Comparison of ENCODE assay signal across 17 cellular contexts in the genomic region with DNA sequence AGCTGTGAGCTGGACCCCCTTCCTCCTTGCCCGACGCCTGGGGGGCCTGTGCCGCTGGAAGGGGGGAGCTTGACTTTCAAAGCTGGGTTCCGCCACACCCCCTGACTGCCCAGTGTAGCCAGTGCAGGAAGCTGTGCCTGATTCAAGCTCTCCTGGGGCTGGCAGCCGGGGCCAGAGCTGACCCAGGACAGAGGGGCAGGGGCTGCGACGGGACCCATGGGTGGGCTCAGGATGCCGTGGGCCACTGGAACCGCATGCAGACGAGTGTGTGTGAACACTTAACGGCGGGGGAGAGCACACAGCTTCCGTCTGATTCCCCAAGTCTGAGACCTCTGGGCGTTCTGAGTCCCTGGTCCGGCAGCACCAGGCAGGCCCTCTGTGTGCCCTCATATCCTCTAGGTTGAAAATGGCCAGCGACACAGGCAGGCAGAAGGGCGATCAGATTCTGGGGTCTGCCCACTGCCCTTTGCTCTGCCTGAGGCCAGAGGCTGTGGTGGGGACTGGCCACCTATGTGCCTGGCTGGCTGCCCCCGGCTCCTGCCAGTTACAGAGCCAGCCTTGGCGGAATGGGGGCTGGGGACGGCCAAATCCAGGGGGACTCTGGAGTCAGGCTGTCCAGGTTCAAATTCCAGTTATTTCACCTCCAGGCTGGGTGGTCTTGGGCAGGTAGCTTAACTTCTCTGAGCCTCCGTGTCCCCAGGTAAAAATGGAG. TPM values are rescaled to one million over a fixed set of nuclear protein-coding genes. Genes with fewer than 3 reads are reported as not detected.
DNase-seq lines count a peak whose midpoint lies in the region; ATAC-seq, FAIRE-seq and TF ChIP-seq lines count a peak whose summit lies in the region.
"Had no signal": no experiment of that assay in that cellular context is flagged by ENCODE, and none has a peak within 500 bp of the region (broad histone marks: within the 10 kb centered on the region; RNA-seq: fewer than 3 reads in every experiment).

No MANE protein-coding gene starts in this region.

- H3K4me2 ChIP-seq in astrocyte (ENCODE audit: low read length), result peak overlapping the region; percentile 81

- H3K4me3 Mint-ChIP-seq in astrocyte (ENCODE audit: unreplicated experiment), result no peak overlapping the region
- H3K4me3 Mint-ChIP-seq: activated CD4-positive, alpha-beta memory T cell treated with anti-CD3 and anti-CD28 coated beads for 36 hours; activated naive CD4-positive, alpha-beta T cell treated with anti-CD3 and anti-CD28 coated beads, Interleukin-2, amount 50 U/mL, for 24 hours; effector memory CD8-positive, alpha-beta T cell; nephron progenitor cell had no signal

- ATAC-seq in psoas muscle (peak; percentile 17 to 36 (median 22)), HG03442 (IDR thresholded peaks at IDR 0.05; ENCODE audit: unreplicated experiment) (no peak), HG02759 (IDR thresholded peaks at IDR 0.05; ENCODE audit: unreplicated experiment) (no peak)
- ATAC-seq: effector memory CD8-positive, alpha-beta T cell; stimulated activated naive CD8-positive, alpha-beta T cell treated with anti-CD3 and anti-CD28 coated beads, Interleukin-15, Interleukin-2, amounts not matched to agents 100 U/mL and 50 U/mL, for 24 hours had no signal

- H3K27ac Mint-ChIP-seq in astrocyte (ENCODE audit: unreplicated experiment), result no peak overlapping the region
- H3K27ac Mint-ChIP-seq: activated CD4-positive, alpha-beta memory T cell treated with anti-CD3 and anti-CD28 coated beads for 36 hours; activated naive CD4-positive, alpha-beta T cell treated with anti-CD3 and anti-CD28 coated beads, Interleukin-2, amount 50 U/mL, for 24 hours; effector memory CD8-positive, alpha-beta T cell; nephron progenitor cell had no signal

- H3K36me3 Mint-ChIP-seq in astrocyte (ENCODE audit: low read depth, unreplicated experiment), result no peaks in the 10 kb centered on the region
- H3K36me3 Mint-ChIP-seq: activated CD4-positive, alpha-beta memory T cell treated with anti-CD3 and anti-CD28 coated beads for 36 hours; activated naive CD4-positive, alpha-beta T cell treated with anti-CD3 and anti-CD28 coated beads, Interleukin-2, amount 50 U/mL, for 24 hours had no signal

- H3K4me3 ChIP-seq in astrocyte (ENCODE audit: insufficient read depth, low read depth, low read length) (peak overlapping the region; percentile 40), left ventricle myocardium inferior (peak overlapping the region; percentile 78), psoas muscle (peak overlapping the region; percentile 71), H7 (ENCODE audit: insufficient read depth, low read depth, low read length) (no peak overlapping the region)

- 17 to 27% (median 22%) methylated on average over 20 to 21 of the region's 21 CpGs for WGBS in psoas muscle, 3 donors

- FAIRE-seq in astrocyte (lab: Jason Lieb, UNC), result no peak
- FAIRE-seq: GM18507 had no signal

- H3K4me1 ChIP-seq in astrocyte (ENCODE audit: insufficient read depth, low read length) (peaks cover 17% of the 10 kb centered on the region), left ventricle myocardium inferior (peaks cover 94% of the 10 kb centered on the region), psoas muscle (peaks cover 67% of the 10 kb centered on the region)

- no peaks in the 10 kb centered on the region for H3K9me3 Mint-ChIP-seq in astrocyte (ENCODE audit: unreplicated experiment)
- H3K9me3 Mint-ChIP-seq: activated CD4-positive, alpha-beta memory T cell treated with anti-CD3 and anti-CD28 coated beads for 36 hours; activated naive CD4-positive, alpha-beta T cell treated with anti-CD3 and anti-CD28 coated beads, Interleukin-2, amount 50 U/mL, for 24 hours; effector memory CD8-positive, alpha-beta T cell; nephron progenitor cell had no signal

- peak overlapping the region; percentile 56 for H2AFZ ChIP-seq in astrocyte (ENCODE audit: low read depth, low read length)

- H3K27ac ChIP-seq in astrocyte (ENCODE audit: low read depth, low read length) (no peak overlapping the region), left ventricle myocardium inferior (replicated peaks) (peak overlapping the region; percentile 94), psoas muscle (peak overlapping the region; percentile 73)

- TF ChIP-seq CTCF in astrocyte (IDR thresholded peaks at IDR 0.05; ENCODE audit: insufficient read depth, low read depth, low read length) (no peak), left ventricle myocardium inferior (IDR thresholded peaks at IDR 0.05; ENCODE audit: borderline replicate concordance) (peak; percentile 10), psoas muscle (IDR thresholded peaks at IDR 0.05) (no peak)

- DNase-seq in AG08396 (ENCODE audit: low spot score), result peak; percentile 61
- DNase-seq in astrocyte (ENCODE audit: low read depth), result no peak
- DNase-seq in left ventricle myocardium inferior, result no peak
- no peak for DNase-seq in psoas muscle
- no peak for DNase-seq in H7
- DNase-seq in activated CD4-positive, CD25-positive, alpha-beta regulatory T cell (lab: John Stamatoyannopoulos, UW), result no peak
- DNase-seq: activated CD4-positive, alpha-beta memory T cell treated with anti-CD3 and anti-CD28 coated beads for 36 hours; effector memory CD8-positive, alpha-beta T cell; NCI-H1105; NCI-H526; nephron progenitor cell; stimulated activated CD4-positive, alpha-beta T cell treated with anti-CD3 and anti-CD28 coated beads, Interleukin-1b, Interleukin-23, amount 100 ng/mL, for 48 hours; stimulated activated naive CD8-positive, alpha-beta T cell treated with anti-CD3 and anti-CD28 coated beads, Interleukin-15, Interleukin-2, amounts not matched to agents 100 U/mL and 50 U/mL, for 24 hours had no signal

- H3K9ac ChIP-seq in astrocyte (ENCODE audit: low read length), result peak overlapping the region; percentile 71

- intact Hi-C loops in left ventricle myocardium inferior (cut with micrococcal nuclease) (no loop called here), psoas muscle (cut with DNase I) (loop anchor here in 1 of 2 donors (2.0 kb wide), 1 partner anchor 53 kb away; no protein-coding TSS in a partner anchor)

- H3K27me3 Mint-ChIP-seq in astrocyte (ENCODE audit: low read depth, unreplicated experiment), result peaks cover 39% of the 10 kb centered on the region

- no peaks in the 10 kb centered on the region for H4K20me1 ChIP-seq in astrocyte (ENCODE audit: insufficient read depth, low read length)

- H3K9me3 ChIP-seq in astrocyte (ENCODE audit: insufficient read depth, low read depth, low read length) (no peaks in the 10 kb centered on the region), left ventricle myocardium inferior (replicated peaks) (no peaks in the 10 kb centered on the region), psoas muscle (no peaks in the 10 kb centered on the region)

- H3K27me3 ChIP-seq in astrocyte (ENCODE audit: insufficient read depth, low read length) (no peaks in the 10 kb centered on the region), left ventricle myocardium inferior (ENCODE audit: low read depth) (no peaks in the 10 kb centered on the region), psoas muscle (ENCODE audit: insufficient read depth in 3 of 3, low read length in 2 of 3) (no peaks in the 10 kb centered on the region), H7 (ENCODE audit: control insufficient read depth, insufficient read depth, low read length) (no peaks in the 10 kb centered on the region)

- no peaks in the 10 kb centered on the region for H3K36me3 ChIP-seq in astrocyte (ENCODE audit: insufficient read depth, low read length)
- H3K36me3 ChIP-seq in left ventricle myocardium inferior, result no peaks in the 10 kb centered on the region
- H3K36me3 ChIP-seq in psoas muscle (ENCODE audit: insufficient read depth in 1 of 2, low read depth in 1 of 2), result no peaks in the 10 kb centered on the region
- H3K36me3 ChIP-seq in H7 (replicated peaks; ENCODE audit: control insufficient read depth, insufficient read depth, low read length), result no peaks in the 10 kb centered on the region

- no peaks in the 10 kb centered on the region for H3K4me1 Mint-ChIP-seq in astrocyte (ENCODE audit: low read depth, unreplicated experiment)
- H3K4me1 Mint-ChIP-seq: activated naive CD4-positive, alpha-beta T cell treated with anti-CD3 and anti-CD28 coated beads, Interleukin-2, amount 50 U/mL, for 24 hours had no signal

- peaks cover 13% of the 10 kb centered on the region for H3K79me2 ChIP-seq in astrocyte (ENCODE audit: insufficient read depth, low read length)

RNA-seq across cellular contexts. Expression of gene CYP46A1, which starts 54.0 kb away (rescaled TPM):
- total RNA-seq in astrocyte (0.41 and 0.52 TPM in 2 replicates), left ventricle myocardium inferior (4.2 TPM), psoas muscle (1 to 10 TPM in 1 of 4 donors, under 1 TPM in 3; 0.50 to 1.5 (median 0.83) TPM)
- under 1 TPM; 0.09 to 0.35 (median 0.26) TPM for polyA plus RNA-seq in psoas muscle
- total RNA-seq in H7 (2014; rRNA removed; shearing (Covaris generic)), result 0.04 and 0.42 TPM in 2 replicates

RNA-seq across cellular contexts. Expression of gene EML1, which starts 55.1 kb away (rescaled TPM):
- total RNA-seq in astrocyte (17.1 and 23.5 TPM in 2 replicates), left ventricle myocardium inferior (33.3 TPM), psoas muscle (10 to 100 TPM in 2 of 4 donors, 1 to 10 TPM in 2; 6.9 to 40.4 (median 11.5) TPM)
- 10 to 100 TPM in 1 of 3 donors, 1 to 10 TPM in 2; 3.1 to 11.2 (median 3.4) TPM for polyA plus RNA-seq in psoas muscle
- total RNA-seq in H7 (2014; rRNA removed; shearing (Covaris generic)), result 19.1 and 22.8 TPM in 2 replicates

Comparison
In these comparisons a context has a peak if more than half of its experiments do, and no peak if none do; other contexts are left out.
1. ATAC-seq: peak in psoas muscle (4 of 4); none in HG03442 (single experiment) and HG02759 (single experiment).